Comparison of ENCODE assay signal across 1 cellular context in genomic region chr12:108375986-108376663, GRCh38.
A peak's percentile ranks its signal among the peaks of the same experiment; 100 is the strongest.
TF ChIP-seq lines count a peak whose summit lies in the region.

No MANE protein-coding gene starts in this region.

TF ChIP-seq in K562, 482 proteins besides CTCF, POLR2A, EP300 and RAD21:
- TF ChIP-seq STAT6 (CRISPR knock-in tag; IDR thresholded peaks at IDR 0.05), result no peak
- TF ChIP-seq RBM25 (IDR thresholded peaks at IDR 0.05; ENCODE audit: low read depth, low read length, severe bottlenecking), result peak; percentile 17
